1 cellular context compared by ENCODE assay signal in the genomic region with DNA sequence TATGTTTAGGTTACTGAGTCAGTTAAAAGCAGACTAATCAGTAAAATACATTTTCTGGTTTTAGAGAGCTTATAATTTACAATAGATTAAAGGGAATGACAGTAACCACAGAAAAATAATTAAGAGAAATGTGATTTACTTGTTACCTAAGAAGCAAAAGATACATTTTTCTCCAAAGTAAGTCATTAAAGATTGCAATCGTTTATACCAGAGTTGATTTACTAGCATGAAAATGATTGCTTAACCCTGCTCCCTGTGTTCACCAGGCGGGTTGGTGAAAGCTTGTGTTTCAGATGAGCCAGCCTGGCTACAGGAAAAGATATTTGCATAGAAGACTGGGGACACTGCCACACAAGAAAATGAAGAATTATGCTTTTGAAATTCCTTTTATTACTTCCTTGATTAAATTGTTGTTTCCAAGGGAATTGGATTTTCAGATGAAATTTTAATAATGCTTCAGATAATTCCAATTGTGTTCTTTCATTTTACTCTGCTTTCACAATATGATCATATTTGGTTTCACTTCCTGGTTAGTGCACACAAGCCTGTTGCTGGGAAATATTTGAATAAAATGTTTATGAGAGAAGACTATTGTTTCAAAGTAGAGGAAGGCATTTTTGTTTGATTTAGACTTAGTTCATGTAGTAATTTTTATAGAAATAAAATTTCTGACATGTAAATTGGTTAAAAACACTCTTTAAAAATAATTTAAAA.
TF ChIP-seq lines count a peak whose summit lies in the region.

No MANE protein-coding gene starts in this region.

TF ChIP-seq in WTC11, 78 proteins besides CTCF, POLR2A, EP300 and RAD21 (continued from another document):
- TF ChIP-seq, protein P1, sequence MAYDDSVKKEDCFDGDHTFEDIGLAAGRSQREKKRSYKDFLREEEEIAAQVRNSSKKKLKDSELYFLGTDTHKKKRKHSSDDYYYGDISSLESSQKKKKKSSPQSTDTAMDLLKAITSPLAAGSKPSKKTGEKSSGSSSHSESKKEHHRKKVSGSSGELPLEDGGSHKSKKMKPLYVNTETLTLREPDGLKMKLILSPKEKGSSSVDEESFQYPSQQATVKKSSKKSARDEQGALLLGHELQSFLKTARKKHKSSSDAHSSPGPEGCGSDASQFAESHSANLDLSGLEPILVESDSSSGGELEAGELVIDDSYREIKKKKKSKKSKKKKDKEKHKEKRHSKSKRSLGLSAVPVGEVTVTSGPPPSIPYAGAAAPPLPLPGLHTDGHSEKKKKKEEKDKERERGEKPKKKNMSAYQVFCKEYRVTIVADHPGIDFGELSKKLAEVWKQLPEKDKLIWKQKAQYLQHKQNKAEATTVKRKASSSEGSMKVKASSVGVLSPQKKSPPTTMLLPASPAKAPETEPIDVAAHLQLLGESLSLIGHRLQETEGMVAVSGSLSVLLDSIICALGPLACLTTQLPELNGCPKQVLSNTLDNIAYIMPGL (CRISPR knock-in tag; IDR thresholded peaks at IDR 0.05), result no peak
- TF ChIP-seq ZNF396 (CRISPR knock-in tag; IDR thresholded peaks at IDR 0.05; ENCODE audit: borderline replicate concordance), result no peak
- no peak for TF ChIP-seq RELA (CRISPR knock-in tag; IDR thresholded peaks at IDR 0.05; ENCODE audit: borderline replicate concordance)
- TF ChIP-seq NR1H2 (CRISPR knock-in tag; IDR thresholded peaks at IDR 0.05), result no peak
- TF ChIP-seq, protein P2, sequence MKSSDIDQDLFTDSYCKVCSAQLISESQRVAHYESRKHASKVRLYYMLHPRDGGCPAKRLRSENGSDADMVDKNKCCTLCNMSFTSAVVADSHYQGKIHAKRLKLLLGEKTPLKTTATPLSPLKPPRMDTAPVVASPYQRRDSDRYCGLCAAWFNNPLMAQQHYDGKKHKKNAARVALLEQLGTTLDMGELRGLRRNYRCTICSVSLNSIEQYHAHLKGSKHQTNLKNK (CRISPR knock-in tag; IDR thresholded peaks at IDR 0.05), result no peak
- TF ChIP-seq, protein P3, sequence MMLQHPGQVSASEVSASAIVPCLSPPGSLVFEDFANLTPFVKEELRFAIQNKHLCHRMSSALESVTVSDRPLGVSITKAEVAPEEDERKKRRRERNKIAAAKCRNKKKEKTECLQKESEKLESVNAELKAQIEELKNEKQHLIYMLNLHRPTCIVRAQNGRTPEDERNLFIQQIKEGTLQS (CRISPR knock-in tag; conservative IDR thresholded peaks at IDR 0.05), result no peak
- TF ChIP-seq ZBTB21 (CRISPR knock-in tag; IDR thresholded peaks at IDR 0.05; ENCODE audit: borderline replicate concordance), result no peak
- TF ChIP-seq, protein P4, sequence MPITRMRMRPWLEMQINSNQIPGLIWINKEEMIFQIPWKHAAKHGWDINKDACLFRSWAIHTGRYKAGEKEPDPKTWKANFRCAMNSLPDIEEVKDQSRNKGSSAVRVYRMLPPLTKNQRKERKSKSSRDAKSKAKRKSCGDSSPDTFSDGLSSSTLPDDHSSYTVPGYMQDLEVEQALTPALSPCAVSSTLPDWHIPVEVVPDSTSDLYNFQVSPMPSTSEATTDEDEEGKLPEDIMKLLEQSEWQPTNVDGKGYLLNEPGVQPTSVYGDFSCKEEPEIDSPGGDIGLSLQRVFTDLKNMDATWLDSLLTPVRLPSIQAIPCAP (CRISPR knock-in tag; IDR thresholded peaks at IDR 0.05), result no peak
- TF ChIP-seq, protein P5, sequence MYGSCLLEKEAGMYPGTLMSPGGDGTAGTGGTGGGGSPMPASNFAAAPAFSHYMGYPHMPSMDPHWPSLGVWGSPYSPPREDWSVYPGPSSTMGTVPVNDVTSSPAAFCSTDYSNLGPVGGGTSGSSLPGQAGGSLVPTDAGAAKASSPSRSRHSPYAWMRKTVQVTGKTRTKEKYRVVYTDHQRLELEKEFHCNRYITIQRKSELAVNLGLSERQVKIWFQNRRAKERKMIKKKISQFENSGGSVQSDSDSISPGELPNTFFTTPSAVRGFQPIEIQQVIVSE (CRISPR knock-in tag; IDR thresholded peaks at IDR 0.05; ENCODE audit: borderline replicate concordance), result no peak
- TF ChIP-seq, protein P6, sequence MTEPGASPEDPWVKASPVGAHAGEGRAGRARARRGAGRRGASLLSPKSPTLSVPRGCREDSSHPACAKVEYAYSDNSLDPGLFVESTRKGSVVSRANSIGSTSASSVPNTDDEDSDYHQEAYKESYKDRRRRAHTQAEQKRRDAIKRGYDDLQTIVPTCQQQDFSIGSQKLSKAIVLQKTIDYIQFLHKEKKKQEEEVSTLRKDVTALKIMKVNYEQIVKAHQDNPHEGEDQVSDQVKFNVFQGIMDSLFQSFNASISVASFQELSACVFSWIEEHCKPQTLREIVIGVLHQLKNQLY (CRISPR knock-in tag; IDR thresholded peaks at IDR 0.05), result no peak
- no peak for TF ChIP-seq ESRRA (CRISPR knock-in tag; IDR thresholded peaks at IDR 0.05; ENCODE audit: borderline replicate concordance)
- no peak for TF ChIP-seq NFATC4 (CRISPR knock-in tag; IDR thresholded peaks at IDR 0.05)
- TF ChIP-seq EMX1 (CRISPR knock-in tag; IDR thresholded peaks at IDR 0.05), result no peak
- TF ChIP-seq, protein P7, sequence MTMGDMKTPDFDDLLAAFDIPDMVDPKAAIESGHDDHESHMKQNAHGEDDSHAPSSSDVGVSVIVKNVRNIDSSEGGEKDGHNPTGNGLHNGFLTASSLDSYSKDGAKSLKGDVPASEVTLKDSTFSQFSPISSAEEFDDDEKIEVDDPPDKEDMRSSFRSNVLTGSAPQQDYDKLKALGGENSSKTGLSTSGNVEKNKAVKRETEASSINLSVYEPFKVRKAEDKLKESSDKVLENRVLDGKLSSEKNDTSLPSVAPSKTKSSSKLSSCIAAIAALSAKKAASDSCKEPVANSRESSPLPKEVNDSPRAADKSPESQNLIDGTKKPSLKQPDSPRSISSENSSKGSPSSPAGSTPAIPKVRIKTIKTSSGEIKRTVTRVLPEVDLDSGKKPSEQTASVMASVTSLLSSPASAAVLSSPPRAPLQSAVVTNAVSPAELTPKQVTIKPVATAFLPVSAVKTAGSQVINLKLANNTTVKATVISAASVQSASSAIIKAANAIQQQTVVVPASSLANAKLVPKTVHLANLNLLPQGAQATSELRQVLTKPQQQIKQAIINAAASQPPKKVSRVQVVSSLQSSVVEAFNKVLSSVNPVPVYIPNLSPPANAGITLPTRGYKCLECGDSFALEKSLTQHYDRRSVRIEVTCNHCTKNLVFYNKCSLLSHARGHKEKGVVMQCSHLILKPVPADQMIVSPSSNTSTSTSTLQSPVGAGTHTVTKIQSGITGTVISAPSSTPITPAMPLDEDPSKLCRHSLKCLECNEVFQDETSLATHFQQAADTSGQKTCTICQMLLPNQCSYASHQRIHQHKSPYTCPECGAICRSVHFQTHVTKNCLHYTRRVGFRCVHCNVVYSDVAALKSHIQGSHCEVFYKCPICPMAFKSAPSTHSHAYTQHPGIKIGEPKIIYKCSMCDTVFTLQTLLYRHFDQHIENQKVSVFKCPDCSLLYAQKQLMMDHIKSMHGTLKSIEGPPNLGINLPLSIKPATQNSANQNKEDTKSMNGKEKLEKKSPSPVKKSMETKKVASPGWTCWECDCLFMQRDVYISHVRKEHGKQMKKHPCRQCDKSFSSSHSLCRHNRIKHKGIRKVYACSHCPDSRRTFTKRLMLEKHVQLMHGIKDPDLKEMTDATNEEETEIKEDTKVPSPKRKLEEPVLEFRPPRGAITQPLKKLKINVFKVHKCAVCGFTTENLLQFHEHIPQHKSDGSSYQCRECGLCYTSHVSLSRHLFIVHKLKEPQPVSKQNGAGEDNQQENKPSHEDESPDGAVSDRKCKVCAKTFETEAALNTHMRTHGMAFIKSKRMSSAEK (CRISPR knock-in tag; IDR thresholded peaks at IDR 0.05; ENCODE audit: borderline replicate concordance), result no peak
- no peak for TF ChIP-seq MXD4 (CRISPR knock-in tag; IDR thresholded peaks at IDR 0.05; ENCODE audit: borderline replicate concordance)
- TF ChIP-seq ZNF423 (CRISPR knock-in tag; IDR thresholded peaks at IDR 0.05), result no peak
TF ChIP-seq in WTC11: peak in this region for 0.
